21 cellular contexts compared by ENCODE assay signal in genomic region chr1:94562502-94563260, GRCh38. TPM values are rescaled to one million over a fixed set of nuclear protein-coding genes. Genes with fewer than 3 reads are reported as not detected.
DNase-seq lines count a peak whose midpoint lies in the region; ATAC-seq, FAIRE-seq and TF ChIP-seq lines count a peak whose summit lies in the region.
"Had no signal": no experiment of that assay in that cellular context is flagged by ENCODE, and none has a peak within 500 bp of the region (broad histone marks: within the 10 kb centered on the region; RNA-seq: fewer than 3 reads in every experiment).

No MANE protein-coding gene starts in this region.

- no peak for TF ChIP-seq EP300 in A549 (IDR thresholded peaks at IDR 0.05)

- H3K27ac ChIP-seq in A549 (peak overlapping the region; percentile 17 to 52; a peak in 4 of 6 replicates), pancreas (peak overlapping the region in 2 of 4 donors; percentile 16 to 18)
- H3K27ac ChIP-seq: ovary had no signal

- CTCF ChIA-PET in A549 (lab: Yijun Ruan, JAX), result interaction anchor here (0.6 kb wide), 1 partner anchor 158 kb away, joined by 3 read pairs; no protein-coding TSS in a partner anchor

- ATAC-seq in A549 (peak in 1 of 2 experiments; percentile 71; a peak in 3 of 6 replicates), pancreas (peak in 3 of 4 donors; percentile 82 to 96 (median 85)), GM18498 (IDR thresholded peaks at IDR 0.05; ENCODE audit: unreplicated experiment) (no peak), GM21447 (IDR thresholded peaks at IDR 0.05; ENCODE audit: unreplicated experiment) (no peak)
- ATAC-seq: stimulated activated memory B cell treated with anti-CD40 and anti-IgM and Interleukin-4, amounts not matched to agents 10 μg/mL and 1 μg/mL and 100 μg/mL, for 72 hours had no signal

- H3K4me2 ChIP-seq in A549, result peak overlapping the region; percentile 62

- 53% methylated on average over 12 of the region's 12 CpGs for WGBS in A549 (ENCODE audit: missing lambda C conversion rate)
- 59 to 61% methylated on average over 12 of the region's 12 CpGs for WGBS in pancreas, 2 donors

- H3K36me3 ChIP-seq in pancreas, result no peaks in the 10 kb centered on the region
- H3K36me3 ChIP-seq: ovary had no signal

- H3K4me1 ChIP-seq in A549, result peaks cover 10% of the 10 kb centered on the region
- H3K4me1 ChIP-seq in pancreas, result peaks cover 0 to 7% (median 3%) of the 10 kb centered on the region in 3 donors

- H3K9me3 ChIP-seq in A549, result no peaks in the 10 kb centered on the region
- H3K9me3 ChIP-seq in pancreas, result no peaks in the 10 kb centered on the region
- H3K9me3 ChIP-seq: ovary had no signal

- POLR2A ChIA-PET in A549 (lab: Yijun Ruan, JAX), result no interaction called here

- no peak for FAIRE-seq in A549 (lab: Jason Lieb, UNC)
- no peak for FAIRE-seq in pancreas (lab: Jason Lieb, UNC)
- no peak for FAIRE-seq in HTR-8/SVneo (lab: Jason Lieb, UNC)
- FAIRE-seq: urothelium cell line had no signal

- intact Hi-C loops in pancreas (cut with DNase I), result no loop called here

- no peak for TF ChIP-seq CTCF in A549 (IDR thresholded peaks at IDR 0.05)
- TF ChIP-seq CTCF in pancreas (IDR thresholded peaks at IDR 0.05), result no peak

- DNase-seq in A549 (ENCODE audit: low read depth in 1 of 2, low spot score in 1 of 2) (peak in 1 of 2 experiments; percentile 43), LoVo (ENCODE audit: low spot score) (peak; percentile 77), iPS-NIHi11 (ENCODE audit: low spot score) (peak; percentile 29), pancreas (no peak), NOMO-1 (lab: John Stamatoyannopoulos, UW; ENCODE audit: unreplicated experiment in 2 of 2) (no peak), HTR-8/SVneo (ENCODE audit: insufficient read length, low spot score) (no peak)
- DNase-seq: activated CD4-positive, CD25-positive, alpha-beta regulatory T cell; activated effector memory CD4-positive, alpha-beta T cell treated with Interleukin-2 at 50 U/mL for 16 hours; aorta; CD4-positive, CD25-positive, alpha-beta regulatory T cell; EL; Kasumi-1; NCI-H146; NCI-H446 treated with DMSO at 0.1 percent for 48 hours; ovary; SHP77; T-helper 2 cell had no signal

- no peaks in the 10 kb centered on the region for H3K27me3 ChIP-seq in pancreas
- H3K27me3 ChIP-seq: ovary had no signal

- H3K4me3 ChIP-seq in A549, result no peak overlapping the region
- H3K4me3 ChIP-seq in pancreas, result no peak overlapping the region
- H3K4me3 ChIP-seq: ovary had no signal

- no peak for TF ChIP-seq RAD21 in A549 (conservative IDR thresholded peaks at IDR 0.05 in 1 of 2, IDR thresholded peaks at IDR 0.05 in 1 of 2)

- TF ChIP-seq POLR2A in A549 (IDR thresholded peaks at IDR 0.05; ENCODE audit: low read length), result no peak

TF ChIP-seq in A549, 52 proteins besides CTCF, POLR2A, EP300 and RAD21:
- TF ChIP-seq NR3C1 (IDR thresholded peaks at IDR 0.05) (no peak), ATOH8 (CRISPR knock-in tag; IDR thresholded peaks at IDR 0.05; ENCODE audit: low read depth) (no peak), HOXB5 (CRISPR knock-in tag; IDR thresholded peaks at IDR 0.05) (no peak), MAX (IDR thresholded peaks at IDR 0.05) (no peak), HES2 (IDR thresholded peaks at IDR 0.05) (no peak), BHLHE40 (IDR thresholded peaks at IDR 0.05; ENCODE audit: low read depth, low read length) (no peak), FOXS1 (CRISPR knock-in tag; IDR thresholded peaks at IDR 0.05) (no peak)

RNA-seq across cellular contexts. Expression of gene F3, which starts 21.1 kb away (rescaled TPM):
- polyA plus RNA-seq in A549 (2011; rRNA removed) (2.6 and 3.2 TPM in 2 replicates), A549 (2017; fragmentation: RNase III; extraction: RNeasy Plus Mini Kit Qiagen cat#74134 plus additional on column Dnase treatment) (4.4 to 5.8 TPM (median 5.8 TPM) in 3 replicates), pancreas (10 to 100 TPM; 39.4 to 62.6 TPM)
- 1.5 and 2.2 TPM in 2 replicates for polyA plus RNA-seq in A549 (2012; cell fraction: cytosol; rRNA removed)
- 1.2 and 2.9 TPM in 2 replicates for polyA plus RNA-seq in A549 (2012; cell fraction: nucleus; rRNA removed)
- 3.1 and 3.7 TPM in 2 replicates for polyA minus RNA-seq in A549 (2011; rRNA and poly(A)+ RNA removed)
- 100 to 1,000 TPM in 1 of 6 donors, 10 to 100 TPM in 5; 14.8 to 117 (median 43.2) TPM for total RNA-seq in pancreas
- total RNA-seq: CD4-positive, CD25-positive, alpha-beta regulatory T cell had no signal
- polyA plus RNA-seq: CD4-positive, CD25-positive, alpha-beta regulatory T cell had no signal

Comparison
In these comparisons a context has a peak if more than half of its experiments do, and no peak if none do; other contexts are left out.
1. ATAC-seq: peak in pancreas (3 of 4); none in GM18498 (single experiment) and GM21447 (single experiment).
2. DNase-seq: peak in LoVo (single experiment) and iPS-NIHi11 (single experiment); none in pancreas (0 of 6), NOMO-1 (0 of 2) and HTR-8/SVneo (single experiment).
3. RNA of gene F3, which starts 21.1 kb away (polyA plus RNA-seq): 39.4 to 62.6 TPM in pancreas; 1.2 to 5.8 TPM in A549; every median in the first group is over 4 times any median in the second.